30 cellular contexts compared by ENCODE assay signal in the genomic region with DNA sequence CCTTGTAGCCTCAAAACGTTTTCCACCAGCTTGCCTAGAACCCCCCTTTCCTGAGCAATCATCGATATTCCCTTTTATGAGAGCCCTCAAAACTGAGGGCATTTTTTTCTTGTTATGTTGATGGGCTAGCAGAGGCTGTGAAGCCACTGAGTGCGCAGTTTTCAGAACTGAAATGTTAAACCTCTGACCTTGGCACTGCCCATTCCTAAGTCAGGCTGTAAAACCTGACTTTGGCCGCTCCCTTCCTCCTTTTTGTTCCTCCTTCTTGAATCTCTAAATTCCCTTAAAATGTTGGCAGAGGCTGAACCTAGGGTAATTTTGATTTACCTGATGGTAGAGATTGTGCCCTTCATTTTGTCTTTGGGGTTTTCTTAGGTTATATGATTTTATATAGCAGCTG.
"Had no signal": no experiment of that assay in that cellular context is flagged by ENCODE, and none has a peak within 500 bp of the region (broad histone marks: within the 10 kb centered on the region; RNA-seq: fewer than 3 reads in every experiment).

No MANE protein-coding gene starts in this region.

- FAIRE-seq: pancreas had no signal

- H3K9me3 Mint-ChIP-seq: naive thymus-derived CD8-positive, alpha-beta T cell; nephron; neural crest cell; stimulated activated memory B cell treated with anti-CD40 and anti-IgM and Interleukin-4, amounts not matched to agents 10 μg/mL and 1 μg/mL and 100 μg/mL, for 72 hours; type B pancreatic cell had no signal

- H3K4me1 Mint-ChIP-seq: neural crest cell; stimulated activated memory B cell treated with anti-CD40 and anti-IgM and Interleukin-4, amounts not matched to agents 10 μg/mL and 1 μg/mL and 100 μg/mL, for 72 hours had no signal

- H3K4me1 ChIP-seq: prostate gland, right atrium auricular region, spleen, suprapubic skin, testis, upper lobe of right lung, uterus had no signal

- H3K27me3 Mint-ChIP-seq: naive thymus-derived CD8-positive, alpha-beta T cell; stimulated activated memory B cell treated with anti-CD40 and anti-IgM and Interleukin-4, amounts not matched to agents 10 μg/mL and 1 μg/mL and 100 μg/mL, for 72 hours; stimulated activated naive CD8-positive, alpha-beta T cell treated with anti-CD3 and anti-CD28 coated beads, Interleukin-15, amount 100 ng/mL, for 72 hours; type B pancreatic cell had no signal

- H3K27ac ChIP-seq: neutrophil, pancreas, prostate gland, right atrium auricular region, skin epidermis, spleen, suprapubic skin, testis, tibial artery, transverse colon, upper lobe of right lung, uterus had no signal

- H3K4me3 ChIP-seq: pancreas, prostate gland, right atrium auricular region, skin epidermis, smooth muscle cell, spleen, suprapubic skin, testis, tibial artery, transverse colon, upper lobe of right lung, uterus had no signal

- H3K4me3 Mint-ChIP-seq: naive thymus-derived CD8-positive, alpha-beta T cell; nephron; neural crest cell; stimulated activated memory B cell treated with anti-CD40 and anti-IgM and Interleukin-4, amounts not matched to agents 10 μg/mL and 1 μg/mL and 100 μg/mL, for 72 hours; stimulated activated naive CD8-positive, alpha-beta T cell treated with anti-CD3 and anti-CD28 coated beads, Interleukin-15, amount 100 ng/mL, for 72 hours; type B pancreatic cell had no signal

- H3K27ac Mint-ChIP-seq: nephron; stimulated activated memory B cell treated with anti-CD40 and anti-IgM and Interleukin-4, amounts not matched to agents 10 μg/mL and 1 μg/mL and 100 μg/mL, for 72 hours; stimulated activated naive CD8-positive, alpha-beta T cell treated with anti-CD3 and anti-CD28 coated beads, Interleukin-15, amount 100 ng/mL, for 72 hours; type B pancreatic cell had no signal

- H3K36me3 Mint-ChIP-seq: type B pancreatic cell had no signal

- H3K9me3 ChIP-seq: neutrophil, pancreas, prostate gland, right atrium auricular region, spleen, suprapubic skin, testis, tibial artery, transverse colon, upper lobe of right lung, uterus had no signal

- H3K27me3 ChIP-seq: neutrophil, pancreas, right atrium auricular region, spleen, suprapubic skin, testis, tibial artery, transverse colon, upper lobe of right lung, uterus had no signal

- ATAC-seq: naive thymus-derived CD8-positive, alpha-beta T cell; pancreas; sciatic nerve; stimulated activated memory B cell treated with anti-CD40 and anti-IgM and Interleukin-4, amounts not matched to agents 10 μg/mL and 1 μg/mL and 100 μg/mL, for 72 hours; stimulated activated naive CD8-positive, alpha-beta T cell treated with anti-CD3 and anti-CD28 coated beads, Interleukin-15, amount 100 ng/mL, for 72 hours; stimulated activated naive CD8-positive, alpha-beta T cell treated with anti-CD3 and anti-CD28 coated beads, Interleukin-15, Interleukin-2, amounts not matched to agents 100 U/mL and 50 U/mL, for 24 hours; upper lobe of right lung had no signal

- H3K36me3 ChIP-seq: neutrophil, pancreas, prostate gland, right atrium auricular region, tibial artery, transverse colon, upper lobe of right lung, uterus had no signal

- DNase-seq: naive thymus-derived CD8-positive, alpha-beta T cell; nucleus accumbens; pancreas; retina; spleen; stimulated activated CD4-positive, alpha-beta T cell treated with anti-CD3 and anti-CD28 coated beads, Interleukin-12 subunit alpha, Interleukin-12 subunit beta, amount 100 ng/mL, for 4 hours; stimulated activated CD4-positive, alpha-beta T cell treated with anti-CD3 and anti-CD28 coated beads, Interleukin-1b, Interleukin-23, amount 100 ng/mL, for 48 hours; stimulated activated CD4-positive, alpha-beta T cell treated with anti-CD3 and anti-CD28 coated beads, Interleukin-4, amount 100 ng/mL, for 1 hour; stimulated activated CD4-positive, alpha-beta T cell treated with anti-CD3 and anti-CD28 coated beads, Interleukin-4, amount 100 ng/mL, for 4 hours; stimulated activated CD8-positive, alpha-beta memory T cell treated with anti-CD3 and anti-CD28 coated beads, Interleukin-4, amount 100 ng/mL, for 48 hours; stimulated activated naive CD4-positive, alpha-beta T cell; stimulated activated naive CD8-positive, alpha-beta T cell treated with anti-CD3 and anti-CD28 coated beads, Interleukin-15, amount 100 ng/mL, for 72 hours; stimulated activated naive CD8-positive, alpha-beta T cell treated with anti-CD3 and anti-CD28 coated beads, Interleukin-15, Interleukin-2, amounts not matched to agents 100 U/mL and 50 U/mL, for 24 hours; substantia nigra; testis; tibial artery; transverse colon; upper lobe of right lung; uterus had no signal

- H3K4me2 ChIP-seq: smooth muscle cell had no signal
